In genomic region chr4:99208719-99209075, GRCh38 we compare ENCODE assay signal across 14 cellular contexts.
"Had no signal": no experiment of that assay in that cellular context is flagged by ENCODE, and none has a peak within 500 bp of the region (broad histone marks: within the 10 kb centered on the region; RNA-seq: fewer than 3 reads in every experiment).

No MANE protein-coding gene starts in this region.

- H3K36me3 ChIP-seq: breast epithelium, neural progenitor cell, sigmoid colon, tibial nerve had no signal

- H3K4me1 ChIP-seq: breast epithelium, neural progenitor cell, sigmoid colon had no signal

- DNase-seq: activated CD4-positive, alpha-beta T cell treated with anti-CD3 and anti-CD28 coated beads, Interleukin-2, amount 10 ng/mL, durations not matched to agents 7 days and 5 days; activated CD4-positive, CD25-positive, alpha-beta regulatory T cell; activated naive CD8-positive, alpha-beta T cell treated with anti-CD3 and anti-CD28 coated beads for 36 hours; dorsolateral prefrontal cortex; endodermal cell; erythroblast; kidney; mesenchymal stem cell; sigmoid colon; stimulated activated CD4-positive, alpha-beta T cell treated with anti-CD3 and anti-CD28 coated beads, Interleukin-1b, Interleukin-23, amount 100 ng/mL, for 48 hours had no signal

- H3K27ac ChIP-seq: breast epithelium, dorsolateral prefrontal cortex, hepatocyte, neural progenitor cell, sigmoid colon had no signal

- H3K9ac ChIP-seq: neural progenitor cell had no signal

- H3K4me3 ChIP-seq: breast epithelium, dorsolateral prefrontal cortex, hepatocyte, neural progenitor cell, sigmoid colon, tibial nerve had no signal

- H3K27me3 ChIP-seq: breast epithelium, dorsolateral prefrontal cortex, hepatocyte, neural progenitor cell, sigmoid colon, tibial nerve had no signal

- H3K9me3 ChIP-seq: breast epithelium, sigmoid colon, tibial nerve had no signal
